13 cellular contexts compared by ENCODE assay signal in genomic region chr3:18751514-18751913, GRCh38.
DNase-seq lines count a peak whose midpoint lies in the region; ATAC-seq, FAIRE-seq and TF ChIP-seq lines count a peak whose summit lies in the region.
"Had no signal": no experiment of that assay in that cellular context is flagged by ENCODE, and none has a peak within 500 bp of the region (broad histone marks: within the 10 kb centered on the region; RNA-seq: fewer than 3 reads in every experiment).

No MANE protein-coding gene starts in this region.

- H3K4me1 Mint-ChIP-seq in CD4-positive, alpha-beta T cell (ENCODE audit: low read depth): peaks cover 83% of the 10 kb centered on the region
- H3K4me1 Mint-ChIP-seq: memory B cell had no signal

- no peaks in the 10 kb centered on the region for H3K27me3 Mint-ChIP-seq in CD4-positive, alpha-beta T cell

- TF ChIP-seq CTCF in CD4-positive, alpha-beta T cell (IDR thresholded peaks at IDR 0.05): no peak
- no peak for TF ChIP-seq CTCF in kidney (IDR thresholded peaks at IDR 0.05; ENCODE audit: borderline replicate concordance, extremely low read depth, insufficient read depth)

- ATAC-seq in CD4-positive, alpha-beta T cell (ENCODE audit: poor library complexity): no peak
- ATAC-seq in GM18870 (IDR thresholded peaks at IDR 0.05; ENCODE audit: unreplicated experiment): peak; percentile 58
- peak; percentile 48 for ATAC-seq in HG03103 (IDR thresholded peaks at IDR 0.05; ENCODE audit: low read depth, unreplicated experiment)
- no peak for ATAC-seq in GM18873 (IDR thresholded peaks at IDR 0.05; ENCODE audit: low FRiP score, unreplicated experiment)
- ATAC-seq in GM19023 (IDR thresholded peaks at IDR 0.05; ENCODE audit: unreplicated experiment): no peak

- H3K36me3 ChIP-seq in kidney (ENCODE audit: control insufficient read depth in 1 of 2, insufficient read depth in 2 of 2, low read length in 2 of 2): no peaks in the 10 kb centered on the region
- H3K36me3 ChIP-seq: SJSA1 had no signal

- intact Hi-C loops in CD4-positive, alpha-beta T cell (cut with DNase I, micrococcal nuclease): loop anchor here in 1 of 2 experiments (5.0 kb wide), 1 partner anchor 39 kb away; no protein-coding TSS in a partner anchor
- intact Hi-C loops in kidney (cut with DNase I): no loop called here

- no peak overlapping the region for H3K4me3 ChIP-seq in kidney (ENCODE audit: low read length in 2 of 2)
- H3K4me3 ChIP-seq: SJSA1 had no signal

- no peaks in the 10 kb centered on the region for H3K9me3 ChIP-seq in CD4-positive, alpha-beta T cell (ENCODE audit: control insufficient read depth, low read length)
- H3K9me3 ChIP-seq in kidney (ENCODE audit: control insufficient read depth in 1 of 2, low read length in 2 of 2): no peaks in the 10 kb centered on the region
- H3K9me3 ChIP-seq: SJSA1 had no signal

- POLR2A ChIA-PET in CD4-positive, alpha-beta T cell (lab: Charles Lee): interaction anchor here (1.5 kb wide), 1 partner anchor 35 kb away, joined by 4 read pairs; no protein-coding TSS in a partner anchor

- H3K4me3 Mint-ChIP-seq in CD4-positive, alpha-beta T cell: no peak overlapping the region
- H3K4me3 Mint-ChIP-seq: memory B cell had no signal

- no peak overlapping the region for H3K9ac ChIP-seq in kidney (ENCODE audit: low read length in 2 of 2)

- H3K4me1 ChIP-seq in kidney (ENCODE audit: control insufficient read depth in 1 of 2, insufficient read depth in 1 of 2, low read depth in 1 of 2, low read length in 2 of 2): no peaks in the 10 kb centered on the region
- H3K4me1 ChIP-seq: SJSA1 had no signal

- DNase-seq in CD4-positive, alpha-beta T cell: no peak
- DNase-seq in NCI-H345 (lab: John Stamatoyannopoulos, UW) (peak; percentile 74), kidney (no peak), inferior parietal cortex (ENCODE audit: extremely low spot score) (no peak)
- DNase-seq: GOT3; NCI-H524 treated with DMSO at 0.1 percent for 48 hours; stimulated activated CD8-positive, alpha-beta memory T cell treated with anti-CD3 and anti-CD28 coated beads, Interleukin-4, amount 100 ng/mL, for 48 hours had no signal

- no peaks in the 10 kb centered on the region for H3K9me3 Mint-ChIP-seq in CD4-positive, alpha-beta T cell
- H3K9me3 Mint-ChIP-seq: memory B cell had no signal

- H3K27ac ChIP-seq in CD4-positive, alpha-beta T cell (ENCODE audit: low read depth, low read length): no peak overlapping the region
- no peak overlapping the region for H3K27ac ChIP-seq in kidney (ENCODE audit: low read depth in 2 of 2, low read length in 2 of 2)
- H3K27ac ChIP-seq: SJSA1 had no signal

- FAIRE-seq in kidney (lab: Jason Lieb, UNC): no peak

- no peaks in the 10 kb centered on the region for H3K36me3 Mint-ChIP-seq in CD4-positive, alpha-beta T cell (ENCODE audit: low read depth)
- H3K36me3 Mint-ChIP-seq: memory B cell had no signal

- H3K27ac Mint-ChIP-seq in CD4-positive, alpha-beta T cell: peak overlapping the region; percentile 65
- H3K27ac Mint-ChIP-seq: memory B cell had no signal

- CTCF ChIA-PET in CD4-positive, alpha-beta T cell (lab: Charles Lee): no interaction called here

- H3K27me3 ChIP-seq in CD4-positive, alpha-beta T cell (ENCODE audit: control insufficient read depth, insufficient read depth, low read length): no peaks in the 10 kb centered on the region
- H3K27me3 ChIP-seq: SJSA1 had no signal

Comparison
In these comparisons a context has a peak if more than half of its experiments do, and no peak if none do; other contexts are left out.
1. ATAC-seq: peak in GM18870 (single experiment) and HG03103 (single experiment); none in CD4-positive, alpha-beta T cell (single experiment), GM18873 (single experiment) and GM19023 (single experiment).